13 cellular contexts compared by ENCODE assay signal in the genomic region with DNA sequence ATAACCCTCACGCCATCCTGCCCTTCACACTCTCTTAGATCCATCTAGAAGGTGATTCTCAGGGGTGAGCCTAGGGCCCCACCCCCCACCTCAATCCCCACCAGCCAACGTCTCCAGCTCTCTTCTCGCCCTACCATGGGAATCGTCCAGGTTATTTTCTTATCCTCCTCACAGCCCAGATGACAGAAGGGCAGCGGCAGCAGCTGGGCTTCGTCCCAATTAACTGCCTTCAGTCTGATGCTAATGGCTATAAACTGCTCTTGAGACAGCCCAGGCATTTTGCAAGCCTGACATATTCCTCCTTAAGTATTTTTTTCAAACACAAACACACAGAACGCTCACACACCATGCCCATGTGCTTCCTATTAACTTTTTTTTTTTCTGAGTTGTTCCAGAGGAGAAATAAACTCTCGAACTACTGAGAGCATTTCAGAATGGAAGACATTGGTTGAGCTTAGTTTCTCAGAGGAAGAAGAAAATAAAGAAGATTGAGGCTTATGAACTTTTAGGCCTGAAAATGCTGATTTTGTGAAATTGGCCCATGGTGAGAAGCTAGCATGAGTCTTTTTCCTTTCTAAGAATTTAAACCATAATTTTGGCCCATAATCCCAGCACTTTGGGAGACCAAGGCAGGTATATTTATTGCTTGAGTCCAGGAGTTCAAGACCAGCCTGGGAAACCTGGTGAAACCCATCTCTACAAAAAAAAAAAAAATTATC.
DNase-seq lines count a peak whose midpoint lies in the region; ATAC-seq, FAIRE-seq and TF ChIP-seq lines count a peak whose summit lies in the region.
"Had no signal": no experiment of that assay in that cellular context is flagged by ENCODE, and none has a peak within 500 bp of the region (broad histone marks: within the 10 kb centered on the region; RNA-seq: fewer than 3 reads in every experiment).

No MANE protein-coding gene starts in this region.

- no peak for TF ChIP-seq CTCF in HepG2 (CRISPR knock-in tag; IDR thresholded peaks at IDR 0.05)
- no peak for TF ChIP-seq CTCF in right lobe of liver (IDR thresholded peaks at IDR 0.05)
- no peak for TF ChIP-seq CTCF in mesothelial cell of epicardium (IDR thresholded peaks at IDR 0.05; ENCODE audit: unreplicated experiment)
- no peak for TF ChIP-seq CTCF in Caco-2 (IDR thresholded peaks at IDR 0.05; ENCODE audit: insufficient read depth in 1 of 2, low read depth in 1 of 2, low read length in 1 of 2, severe bottlenecking in 1 of 2, unreplicated experiment in 1 of 2)

- 2% methylated on average over 8 of the region's 8 CpGs for WGBS in HepG2 (ENCODE audit: low lambda C conversion rate)
- WGBS in right lobe of liver (ENCODE audit: insufficient coverage, low coverage, low lambda C conversion rate, missing lambda C conversion rate), result 54% methylated on average over 7 of the region's 8 CpGs
- WGBS in aorta, 2 donors, result 9 to 10% methylated on average over 8 of the region's 8 CpGs

- H3K36me3 Mint-ChIP-seq in mesothelial cell of epicardium (no peaks in the 10 kb centered on the region), Caco-2 (ENCODE audit: insufficient read depth, unreplicated experiment) (no peaks in the 10 kb centered on the region)
- no peaks in the 10 kb centered on the region for H3K36me3 Mint-ChIP-seq in stimulated activated memory B cell treated with anti-CD40 and anti-IgM and Interleukin-4, amounts not matched to agents 10 μg/mL and 1 μg/mL and 100 μg/mL, for 72 hours

- FAIRE-seq in HepG2 (lab: Jason Lieb, UNC) (no peak), endometrium (lab: Jason Lieb, UNC) (peak; percentile 98)

- intact Hi-C loops in HepG2 (cut with micrococcal nuclease; ENCODE audit: unreplicated experiment), result no loop called here
- intact Hi-C loops in right lobe of liver (cut with DNase I), result no loop called here
- intact Hi-C loops in aorta (cut with DNase I), result no loop called here
- intact Hi-C loops in Caco-2 (cut with micrococcal nuclease; ENCODE audit: unreplicated experiment), result no loop called here

- TF ChIP-seq POLR2A in HepG2 (IDR thresholded peaks at IDR 0.05; ENCODE audit: insufficient read depth in 1 of 2, low read depth in 2 of 2, low read length in 2 of 2), result no peak
- TF ChIP-seq POLR2A in right lobe of liver (IDR thresholded peaks at IDR 0.05), result no peak

- in situ Hi-C loops in HepG2 (cut with HindIII; ENCODE audit: extremely low pct_ligation_motif_present, low pct_unique_long_range_greater_than_20kb), result no loop called here

- H3K4me3 ChIP-seq in HepG2 (replicated peaks in 1 of 3; ENCODE audit: insufficient read depth in 1 of 3, low read depth in 2 of 3, low read length in 3 of 3), result no peak overlapping the region
- H3K4me3 ChIP-seq in right lobe of liver, result no peak overlapping the region
- H3K4me3 ChIP-seq in aorta (ENCODE audit: low read length in 2 of 2), result no peak overlapping the region
- H3K4me3 ChIP-seq in Caco-2 (ENCODE audit: low read depth, low read length), result no peak overlapping the region

- H3K27ac ChIP-seq in HepG2 (ENCODE audit: extremely low read length, insufficient read depth, low read length) (no peak overlapping the region), right lobe of liver (no peak overlapping the region), aorta (ENCODE audit: low read depth in 1 of 2, low read length in 2 of 2) (no peak overlapping the region)

- H3K27ac Mint-ChIP-seq in mesothelial cell of epicardium (peak overlapping the region; percentile 79), Caco-2 (ENCODE audit: unreplicated experiment) (no peak overlapping the region)
- H3K27ac Mint-ChIP-seq in stimulated activated memory B cell treated with anti-CD40 and anti-IgM and Interleukin-4, amounts not matched to agents 10 μg/mL and 1 μg/mL and 100 μg/mL, for 72 hours, result no peak overlapping the region

- no peak for ATAC-seq in HepG2
- no peak for ATAC-seq in right lobe of liver
- ATAC-seq in aorta (ENCODE audit: low FRiP score), result peak; percentile 41
- ATAC-seq in stimulated activated memory B cell treated with anti-CD40 and anti-IgM and Interleukin-4, amounts not matched to agents 10 μg/mL and 1 μg/mL and 100 μg/mL, for 72 hours, result no peak

- CTCF ChIA-PET in HepG2 (lab: Yijun Ruan, JAX; ENCODE audit: low intra/inter-chr PET ratio, low total read pairs) (no interaction called here), Caco-2 (lab: Charles Lee) (interaction anchor here (0.7 to 1.8 kb wide), 2 partner anchors 266 to 302 kb away, joined by 5 to 6 read pairs; no protein-coding TSS in a partner anchor)

- no peaks in the 10 kb centered on the region for H3K79me2 ChIP-seq in HepG2 (ENCODE audit: insufficient read depth, low read length)

- no peaks in the 10 kb centered on the region for H4K20me1 ChIP-seq in HepG2 (ENCODE audit: insufficient read depth, low read length)

- no peak overlapping the region for H3K9ac ChIP-seq in HepG2 (ENCODE audit: insufficient read depth, low read depth, low read length)

- TF ChIP-seq EP300 in HepG2 (IDR thresholded peaks at IDR 0.05; ENCODE audit: low read depth in 2 of 2, low read length in 2 of 2) (no peak), HepG2 (CRISPR knock-in tag; IDR thresholded peaks at IDR 0.05; ENCODE audit: borderline replicate concordance) (no peak)

- no peaks in the 10 kb centered on the region for H3K9me3 ChIP-seq in HepG2 (ENCODE audit: low read length)
- no peaks in the 10 kb centered on the region for H3K9me3 ChIP-seq in right lobe of liver
- no peaks in the 10 kb centered on the region for H3K9me3 ChIP-seq in aorta (ENCODE audit: control insufficient read depth, low read length)
- no peaks in the 10 kb centered on the region for H3K9me3 ChIP-seq in Caco-2

- peaks cover 2% of the 10 kb centered on the region for H3K27me3 Mint-ChIP-seq in mesothelial cell of epicardium (ENCODE audit: low read depth)
- H3K27me3 Mint-ChIP-seq in Caco-2 (ENCODE audit: insufficient read depth, unreplicated experiment), result peaks cover 30% of the 10 kb centered on the region
- H3K27me3 Mint-ChIP-seq in stimulated activated memory B cell treated with anti-CD40 and anti-IgM and Interleukin-4, amounts not matched to agents 10 μg/mL and 1 μg/mL and 100 μg/mL, for 72 hours, result peaks cover 40% of the 10 kb centered on the region

- no peak overlapping the region for H3K4me2 ChIP-seq in HepG2 (ENCODE audit: low read depth, low read length)

- POLR2A ChIA-PET in HepG2 (lab: Yijun Ruan, JAX), result no interaction called here
- POLR2A ChIA-PET in Caco-2 (lab: Charles Lee), result no interaction called here

- H3K9me3 Mint-ChIP-seq in mesothelial cell of epicardium, result no peaks in the 10 kb centered on the region
- no peaks in the 10 kb centered on the region for H3K9me3 Mint-ChIP-seq in Caco-2 (ENCODE audit: unreplicated experiment)
- no peaks in the 10 kb centered on the region for H3K9me3 Mint-ChIP-seq in stimulated activated memory B cell treated with anti-CD40 and anti-IgM and Interleukin-4, amounts not matched to agents 10 μg/mL and 1 μg/mL and 100 μg/mL, for 72 hours
- H3K9me3 Mint-ChIP-seq: central memory CD8-positive, alpha-beta T cell had no signal

- TF ChIP-seq RAD21 in HepG2 (CRISPR knock-in tag; IDR thresholded peaks at IDR 0.05), result no peak

- H3K27me3 ChIP-seq in HepG2 (ENCODE audit: control insufficient read depth in 1 of 2, insufficient read depth in 2 of 2, low read length in 2 of 2), result peaks cover 0 to 33% of the 10 kb centered on the region in 2 experiments; a peak in 3 of 5 replicates
- H3K27me3 ChIP-seq in right lobe of liver, result no peaks in the 10 kb centered on the region
- no peaks in the 10 kb centered on the region for H3K27me3 ChIP-seq in aorta (ENCODE audit: control insufficient read depth in 1 of 2, insufficient read depth in 2 of 2, low read length in 1 of 2)
- no peaks in the 10 kb centered on the region; the same call in 1 of the 2 replicates for H3K27me3 ChIP-seq in Caco-2 (replicated peaks; ENCODE audit: control insufficient read depth, insufficient read depth, low read length)

- H2AFZ ChIP-seq in HepG2 (ENCODE audit: low read length), result no peak overlapping the region

- H3K4me3 Mint-ChIP-seq in mesothelial cell of epicardium (no peak overlapping the region), Caco-2 (ENCODE audit: unreplicated experiment) (no peak overlapping the region)
- no peak overlapping the region for H3K4me3 Mint-ChIP-seq in stimulated activated memory B cell treated with anti-CD40 and anti-IgM and Interleukin-4, amounts not matched to agents 10 μg/mL and 1 μg/mL and 100 μg/mL, for 72 hours
- H3K4me3 Mint-ChIP-seq: central memory CD8-positive, alpha-beta T cell had no signal

- H3K36me3 ChIP-seq in HepG2 (replicated peaks in 1 of 2; ENCODE audit: control insufficient read depth in 1 of 2, insufficient read depth in 2 of 2, low read length in 2 of 2) (no peaks in the 10 kb centered on the region), right lobe of liver (no peaks in the 10 kb centered on the region), aorta (ENCODE audit: control insufficient read depth in 1 of 2, insufficient read depth in 2 of 2, low read length in 1 of 2) (no peaks in the 10 kb centered on the region), Caco-2 (ENCODE audit: control insufficient read depth, insufficient read depth, low read length) (no peaks in the 10 kb centered on the region)

- H3K4me1 Mint-ChIP-seq in mesothelial cell of epicardium, result peaks cover 41% of the 10 kb centered on the region
- H3K4me1 Mint-ChIP-seq in Caco-2 (ENCODE audit: low read depth, unreplicated experiment), result no peaks in the 10 kb centered on the region
- peaks cover 2% of the 10 kb centered on the region for H3K4me1 Mint-ChIP-seq in stimulated activated memory B cell treated with anti-CD40 and anti-IgM and Interleukin-4, amounts not matched to agents 10 μg/mL and 1 μg/mL and 100 μg/mL, for 72 hours
- H3K4me1 Mint-ChIP-seq: central memory CD8-positive, alpha-beta T cell had no signal

- no peak for DNase-seq in HepG2 (ENCODE audit: low spot score)
- no peak for DNase-seq in right lobe of liver
- peak in 1 of 2 experiments; percentile 54 for DNase-seq in mesothelial cell of epicardium (ENCODE audit: low spot score in 2 of 2, unreplicated experiment in 2 of 2)
- DNase-seq in aorta, result no peak
- no peak for DNase-seq in Caco-2
- DNase-seq in NOMO-1 (lab: John Stamatoyannopoulos, UW; ENCODE audit: unreplicated experiment in 2 of 2), result no peak
- DNase-seq: ACHN; activated CD4-positive, CD25-positive, alpha-beta regulatory T cell; activated T-cell treated with anti-CD3 and anti-CD28 coated beads, Interleukin-2, amount 50 U/mL, for 48 hours; stimulated activated CD4-positive, alpha-beta T cell treated with anti-CD3 and anti-CD28 coated beads, Interleukin-12 subunit alpha, Interleukin-12 subunit beta, amount 100 ng/mL, for 4 hours had no signal

- BruUV-seq in HepG2 (replicated peaks; lab: Mats Ljungman, UMichigan) (no TSS peak), Caco-2 (replicated peaks; lab: Mats Ljungman, UMichigan) (no TSS peak)

- H3K4me1 ChIP-seq in HepG2 (ENCODE audit: insufficient read depth, low read length), result peaks cover 14% of the 10 kb centered on the region
- H3K4me1 ChIP-seq in right lobe of liver, result no peaks in the 10 kb centered on the region
- H3K4me1 ChIP-seq in aorta (ENCODE audit: control insufficient read depth in 1 of 2, insufficient read depth in 2 of 2, low read length in 2 of 2), result peaks cover 0 to 4% of the 10 kb centered on the region in 2 donors
- H3K4me1 ChIP-seq in Caco-2, result no peaks in the 10 kb centered on the region

TF ChIP-seq in HepG2, 621 proteins besides CTCF, POLR2A, EP300 and RAD21 (continues in another document):
- TF ChIP-seq ZZZ3 (CRISPR knock-in tag; IDR thresholded peaks at IDR 0.05; ENCODE audit: borderline replicate concordance), result no peak
- no peak for TF ChIP-seq ZNF235 (CRISPR knock-in tag; IDR thresholded peaks at IDR 0.05; ENCODE audit: borderline replicate concordance)
